In the genomic region with DNA sequence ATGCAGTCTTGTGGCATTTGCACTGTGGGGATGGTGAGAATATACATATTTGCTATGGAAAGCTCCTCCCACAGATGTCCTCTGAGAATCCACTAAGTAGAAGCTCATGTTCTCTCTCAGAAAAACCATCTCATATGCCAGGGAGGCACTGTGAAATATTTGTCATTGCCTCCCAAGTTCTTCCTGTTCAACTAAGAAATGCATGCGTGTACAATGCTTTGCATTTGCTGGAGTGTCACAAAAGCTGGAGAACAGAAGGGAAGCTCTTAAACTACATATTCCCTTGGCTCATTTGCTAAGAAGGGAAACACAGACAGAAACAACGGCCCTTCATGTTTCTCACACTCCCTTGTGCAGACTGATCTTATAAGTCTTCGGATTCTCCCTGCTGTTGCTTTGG, we compare ENCODE assay signal across 26 cellular contexts.
"Had no signal": no experiment of that assay in that cellular context is flagged by ENCODE, and none has a peak within 500 bp of the region (broad histone marks: within the 10 kb centered on the region; RNA-seq: fewer than 3 reads in every experiment).

No MANE protein-coding gene starts in this region.

- H3K36me3 ChIP-seq: left lung, lower lobe of right lung, neural progenitor cell, neutrophil, ovary, prostate gland, tibial nerve, uterus had no signal

- H3K9me3 ChIP-seq: left lung, lower lobe of right lung, neutrophil, ovary, prostate gland, tibial nerve, uterus had no signal

- DNase-seq: kidney; left colon; left lung; lower lobe of right lung; mammary epithelial cell; mesenchymal stem cell; naive B cell; natural killer cell; nephron progenitor cell; ovary; posterior cingulate gyrus; retina; right cardiac atrium; stimulated activated CD4-positive, alpha-beta T cell treated with anti-CD3 and anti-CD28 coated beads, Interleukin-12 subunit alpha, Interleukin-12 subunit beta, amount 100 ng/mL, for 4 hours; stimulated activated CD4-positive, alpha-beta T cell treated with anti-CD3 and anti-CD28 coated beads, Interleukin-15, amount 100 ng/mL, for 24 hours; stimulated activated CD4-positive, alpha-beta T cell treated with anti-CD3 and anti-CD28 coated beads, Interleukin-4, amount 100 ng/mL, for 24 hours; stimulated activated naive CD4-positive, alpha-beta T cell; uterus had no signal

- H3K4me3 ChIP-seq: left lung, lower lobe of right lung, neural progenitor cell, ovary, prostate gland, skin epidermis, tibial nerve, uterus had no signal

- H3K27me3 ChIP-seq: left lung, neural progenitor cell, neutrophil, ovary, tibial nerve, uterus had no signal

- ATAC-seq: left colon; left lung; lower lobe of right lung; natural killer cell; right cardiac atrium; sciatic nerve; stimulated activated effector memory CD8-positive, alpha-beta T cell treated with anti-CD3 and anti-CD28 coated beads, Interleukin-12 subunit alpha, Interleukin-12 subunit beta, amount 100 ng/mL, for 72 hours had no signal

- H3K9ac ChIP-seq: neural progenitor cell had no signal

- H2AFZ ChIP-seq: neural progenitor cell had no signal

- FAIRE-seq: islet of Langerhans, kidney had no signal

- H3K4me1 ChIP-seq: left lung, lower lobe of right lung, neural progenitor cell, prostate gland, tibial nerve, uterus had no signal

- H3K4me2 ChIP-seq: neural progenitor cell had no signal

- H3K27ac ChIP-seq: left lung, lower lobe of right lung, neural progenitor cell, neutrophil, ovary, prostate gland, tibial nerve, uterus had no signal
